26 cellular contexts compared by ENCODE assay signal in genomic region chr16:22413819-22414218, GRCh38.
"Had no signal": no experiment of that assay in that cellular context is flagged by ENCODE, and none has a peak within 500 bp of the region (broad histone marks: within the 10 kb centered on the region; RNA-seq: fewer than 3 reads in every experiment).

No MANE protein-coding gene starts in this region.

- H3K27ac Mint-ChIP-seq: dendritic cell treated with granulocyte-macrophage colony-stimulating factor and Interleukin-4, amounts not matched to agents 40 ng/mL and 50 ng/mL, for 4 days; endodermal cell had no signal

- H3K4me3 ChIP-seq: coronary artery, dorsolateral prefrontal cortex, esophagus muscularis mucosa, esophagus squamous epithelium, gastrocnemius medialis, gastroesophageal sphincter, heart left ventricle, heart right ventricle, hepatocyte had no signal

- H3K9me3 ChIP-seq: esophagus muscularis mucosa, esophagus squamous epithelium, gastrocnemius medialis, gastroesophageal sphincter, heart left ventricle, heart right ventricle had no signal

- ATAC-seq: effector memory CD8-positive, alpha-beta T cell; esophagus mucosa; foreskin keratinocyte; gastrocnemius medialis; gastroesophageal sphincter; heart left ventricle; heart right ventricle had no signal

- H3K4me3 Mint-ChIP-seq: dendritic cell treated with granulocyte-macrophage colony-stimulating factor and Interleukin-4, amounts not matched to agents 40 ng/mL and 50 ng/mL, for 4 days; effector memory CD8-positive, alpha-beta T cell; endodermal cell had no signal

- H3K4me1 Mint-ChIP-seq: endodermal cell had no signal

- H3K27me3 ChIP-seq: dorsolateral prefrontal cortex, esophagus muscularis mucosa, esophagus squamous epithelium, foreskin keratinocyte, gastrocnemius medialis, gastroesophageal sphincter, heart left ventricle, heart right ventricle, hepatocyte had no signal

- H3K79me2 ChIP-seq: hepatocyte had no signal

- H3K4me1 ChIP-seq: esophagus muscularis mucosa, esophagus squamous epithelium, foreskin keratinocyte, gastrocnemius medialis, gastroesophageal sphincter, heart left ventricle, heart right ventricle had no signal

- H3K9me3 Mint-ChIP-seq: dendritic cell treated with granulocyte-macrophage colony-stimulating factor and Interleukin-4, amounts not matched to agents 40 ng/mL and 50 ng/mL, for 4 days; effector memory CD8-positive, alpha-beta T cell; endodermal cell had no signal

- H3K27ac ChIP-seq: coronary artery, dorsolateral prefrontal cortex, epithelial cell of prostate, esophagus muscularis mucosa, esophagus squamous epithelium, foreskin keratinocyte, gastrocnemius medialis, gastroesophageal sphincter, heart left ventricle, heart right ventricle, hepatocyte had no signal

- H3K27me3 Mint-ChIP-seq: dendritic cell treated with granulocyte-macrophage colony-stimulating factor and Interleukin-4, amounts not matched to agents 40 ng/mL and 50 ng/mL, for 4 days; effector memory CD8-positive, alpha-beta T cell had no signal

- H2AFZ ChIP-seq: hepatocyte had no signal

- DNase-seq: cortex of kidney; dermis blood vessel endothelial cell; dorsolateral prefrontal cortex; effector CD4-positive, alpha-beta T cell; effector CD8-positive, alpha-beta T cell; effector memory CD4-positive, alpha-beta T cell; effector memory CD8-positive, alpha-beta T cell; endodermal cell; erythroblast; esophagus squamous epithelium; foreskin fibroblast; foreskin keratinocyte; foreskin melanocyte; gastrocnemius medialis; glutamatergic neuron; head of caudate nucleus; heart left ventricle; heart right ventricle; hippocampal formation had no signal

- H3K4me2 ChIP-seq: hepatocyte had no signal
